In the genomic region with DNA sequence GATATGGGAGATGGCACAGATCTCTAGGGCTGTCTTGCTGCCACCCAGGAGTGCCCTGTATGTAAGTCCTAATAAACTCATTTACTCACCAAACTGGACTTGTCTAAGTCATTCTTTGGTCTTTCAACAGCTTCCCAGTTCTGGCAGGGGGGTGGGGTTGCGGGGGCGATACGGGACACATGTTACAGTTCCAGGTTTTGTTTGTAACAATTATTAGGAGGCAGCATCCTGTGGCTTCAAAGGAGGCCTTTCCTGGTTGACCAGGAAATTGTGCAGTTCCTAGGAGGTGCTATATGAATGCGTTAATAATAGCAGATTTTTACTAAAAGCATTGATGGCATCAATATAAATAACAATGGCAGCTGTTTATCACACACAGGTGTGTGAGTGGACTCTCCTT, we compare ENCODE assay signal across 21 cellular contexts. TPM values are rescaled to one million over a fixed set of nuclear protein-coding genes. Genes with fewer than 3 reads are reported as not detected.
DNase-seq lines count a peak whose midpoint lies in the region; ATAC-seq, FAIRE-seq and TF ChIP-seq lines count a peak whose summit lies in the region.
"Had no signal": no experiment of that assay in that cellular context is flagged by ENCODE, and none has a peak within 500 bp of the region (broad histone marks: within the 10 kb centered on the region; RNA-seq: fewer than 3 reads in every experiment).

No MANE protein-coding gene starts in this region.

- H3K23ac ChIP-seq in IMR-90 (ENCODE audit: low read depth, low read length) (no peak overlapping the region), neuronal stem cell (ENCODE audit: low read depth, low read length, poor library complexity) (no peak overlapping the region)

- H3K18ac ChIP-seq in IMR-90 (ENCODE audit: low read depth, low read length) (no peak overlapping the region), neuronal stem cell (ENCODE audit: low read length) (no peak overlapping the region)

- no peak overlapping the region for H2BK15ac ChIP-seq in IMR-90 (ENCODE audit: low read depth, low read length)
- H2BK15ac ChIP-seq in neuronal stem cell (ENCODE audit: low read length) = peak overlapping the region; percentile 45

- H2BK20ac ChIP-seq in IMR-90 (ENCODE audit: low read depth, low read length) = no peak overlapping the region

- no peak overlapping the region for H3K9ac ChIP-seq in IMR-90 (ENCODE audit: low read depth, low read length)
- no peak overlapping the region for H3K9ac ChIP-seq in neuronal stem cell (ENCODE audit: low read depth, low read length, poor library complexity)
- H3K9ac ChIP-seq in SK-N-SH = no peak overlapping the region
- H3K9ac ChIP-seq: GM23248 had no signal

- no peak overlapping the region for H3K56ac ChIP-seq in IMR-90 (ENCODE audit: extremely low read depth, insufficient read depth, low read length)

- CTCF ChIA-PET in A549 (lab: Yijun Ruan, JAX) = no interaction called here
- CTCF ChIA-PET in IMR-90 (lab: Yijun Ruan, JAX) = interaction anchor here (0.7 kb wide), 1 partner anchor 17 kb away, joined by 3 read pairs; no protein-coding TSS in a partner anchor
- CTCF ChIA-PET in SK-N-SH (lab: Yijun Ruan, JAX) = interaction anchor here (1.4 to 3.4 kb wide), 3 partner anchors 36 to 120 kb away, joined by 4 to 11 read pairs (median 5); no protein-coding TSS in a partner anchor

- H3K79me2 ChIP-seq in SK-N-SH (ENCODE audit: insufficient read depth) = no peaks in the 10 kb centered on the region

- H2AK9ac ChIP-seq in IMR-90 (replicated peaks; ENCODE audit: low read depth, low read length, poor library complexity) = no peak overlapping the region

- H3K4me1 ChIP-seq in A549 = peaks cover 47% of the 10 kb centered on the region
- H3K4me1 ChIP-seq in IMR-90 (ENCODE audit: control insufficient read depth, insufficient read depth, low read length) = peaks cover 3% of the 10 kb centered on the region; the same call in 1 of the 2 replicates
- peaks cover 0 to 8% of the 10 kb centered on the region in 2 donors for H3K4me1 ChIP-seq in neuronal stem cell (ENCODE audit: control insufficient read depth in 2 of 2, insufficient read depth in 1 of 2, low read depth in 1 of 2, low read length in 2 of 2)
- H3K4me1 ChIP-seq in SK-N-SH (ENCODE audit: control insufficient read depth in 1 of 2, insufficient read depth in 2 of 2, low read depth in 1 of 2, low read length in 1 of 2) = no peaks in the 10 kb centered on the region
- H3K4me1 ChIP-seq: BE2C, HAP-1 had no signal

- H2BK5ac ChIP-seq in IMR-90 (ENCODE audit: low read depth, low read length, poor library complexity, severe bottlenecking) (no peak overlapping the region), neuronal stem cell (ENCODE audit: low read length) (no peak overlapping the region)

- H4K5ac ChIP-seq in IMR-90 (ENCODE audit: low read depth, low read length) = no peak overlapping the region

- peaks cover 5% of the 10 kb centered on the region for H3K27me3 ChIP-seq in IMR-90 (ENCODE audit: control insufficient read depth, insufficient read depth, low read length)
- no peaks in the 10 kb centered on the region for H3K27me3 ChIP-seq in bronchial epithelial cell (ENCODE audit: control insufficient read depth, insufficient read depth, low read length)
- H3K27me3 ChIP-seq in neuronal stem cell (ENCODE audit: control insufficient read depth in 3 of 3, insufficient read depth in 3 of 3, low read depth in 1 of 3, low read length in 3 of 3) = no peaks in the 10 kb centered on the region
- H3K27me3 ChIP-seq in SK-N-SH (ENCODE audit: insufficient read depth) = no peaks in the 10 kb centered on the region
- H3K27me3 ChIP-seq: BE2C had no signal

- in situ Hi-C loops in IMR-90 (cut with MboI; ENCODE audit: low sequenced_read_pairs) = no loop called here

- H3F3A ChIP-seq in SK-N-SH (replicated peaks; ENCODE audit: insufficient read depth) = no peaks in the 10 kb centered on the region

- H3K9me1 ChIP-seq in IMR-90 (ENCODE audit: insufficient read depth, low read length) = no peaks in the 10 kb centered on the region

- H4K20me1 ChIP-seq in IMR-90 (ENCODE audit: insufficient read depth, low read length) (no peaks in the 10 kb centered on the region), SK-N-SH (ENCODE audit: insufficient read depth) (no peaks in the 10 kb centered on the region)

- H3K4me2 ChIP-seq in A549 (no peak overlapping the region; the same call in 2 of the 3 replicates), IMR-90 (ENCODE audit: low read depth, low read length) (no peak overlapping the region), neuronal stem cell (ENCODE audit: insufficient read depth, low read length, poor library complexity, severe bottlenecking) (no peak overlapping the region), SK-N-SH (no peak overlapping the region)

- H3K79me1 ChIP-seq in IMR-90 (ENCODE audit: low read depth in 1 of 2, low read length in 2 of 2) = no peaks in the 10 kb centered on the region
- H3K79me1 ChIP-seq in neuronal stem cell (ENCODE audit: low read depth, low read length) = no peaks in the 10 kb centered on the region

- FAIRE-seq in A549 (lab: Jason Lieb, UNC) (no peak), bronchial epithelial cell (lab: Jason Lieb, UNC) (peak; percentile 94)
- FAIRE-seq: D721Med had no signal

- H3K4me3 ChIP-seq in A549 (no peak overlapping the region), IMR-90 (ENCODE audit: insufficient read depth, low read depth, low read length) (no peak overlapping the region), bronchial epithelial cell (ENCODE audit: low read depth, low read length) (no peak overlapping the region), neuronal stem cell (ENCODE audit: low read length in 2 of 2) (no peak overlapping the region), SK-N-SH (ENCODE audit: low read depth in 2 of 2, low read length in 1 of 2) (no peak overlapping the region)
- H3K4me3 ChIP-seq: GM23248, HAP-1 had no signal

- H2AFZ ChIP-seq in IMR-90 (replicated peaks; ENCODE audit: low read length, poor library complexity) = no peak overlapping the region
- no peak overlapping the region for H2AFZ ChIP-seq in neuronal stem cell (ENCODE audit: low read length)
- H2AFZ ChIP-seq in SK-N-SH (ENCODE audit: low read depth) = no peak overlapping the region
- H2AFZ ChIP-seq: GM23248 had no signal

- dilution Hi-C loops in IMR-90 (cut with HindIII; ENCODE audit: low sequenced_read_pairs, unreplicated experiment) = no loop called here

- no peak overlapping the region; the same call in 1 of the 2 replicates for H2AK5ac ChIP-seq in IMR-90 (ENCODE audit: low read depth, low read length)
- H2AK5ac ChIP-seq in neuronal stem cell (ENCODE audit: low read depth, low read length) = peak overlapping the region; percentile 14

- H3K9me2 ChIP-seq in SK-N-SH = no peaks in the 10 kb centered on the region

- H4K91ac ChIP-seq in IMR-90 (ENCODE audit: insufficient read depth, low read depth, low read length) = no peak overlapping the region
- peak overlapping the region; percentile 92 for H4K91ac ChIP-seq in neuronal stem cell (ENCODE audit: low read depth, low read length, poor library complexity)

- no peak for ATAC-seq in A549
- ATAC-seq in IMR-90 (ENCODE audit: low read depth) = no peak
- ATAC-seq in activated CD4-positive, CD25-positive, alpha-beta regulatory T cell treated with anti-CD3 and anti-CD28 coated beads, Interleukin-2, amount 50 U/mL, for 24 hours = no peak

- H2BK120ac ChIP-seq in IMR-90 (ENCODE audit: low read depth, low read length) (no peak overlapping the region), neuronal stem cell (ENCODE audit: low read depth, low read length) (no peak overlapping the region)

- TF ChIP-seq POLR2A in A549 (IDR thresholded peaks at IDR 0.05; ENCODE audit: low read length) = no peak
- TF ChIP-seq POLR2A in IMR-90 (IDR thresholded peaks at IDR 0.05; ENCODE audit: low read depth, low read length) = no peak

- intact Hi-C loops in IMR-90 (cut with micrococcal nuclease) = no loop called here

- peak overlapping the region; percentile 39 to 42; a peak in 3 of 6 replicates for H3K27ac ChIP-seq in A549
- H3K27ac ChIP-seq in IMR-90 (ENCODE audit: insufficient read depth, low read length) = no peak overlapping the region
- H3K27ac ChIP-seq in neuronal stem cell (replicated peaks; ENCODE audit: low read length) = no peak overlapping the region
- H3K27ac ChIP-seq in SK-N-SH (ENCODE audit: low read depth in 2 of 2, low read length in 1 of 2) = no peak overlapping the region
- H3K27ac ChIP-seq: GM23248 had no signal

- H3K36me3 ChIP-seq in IMR-90 (ENCODE audit: control insufficient read depth, insufficient read depth, low read length) (no peaks in the 10 kb centered on the region), bronchial epithelial cell (ENCODE audit: control insufficient read depth, insufficient read depth, low read length) (no peaks in the 10 kb centered on the region), neuronal stem cell (replicated peaks in 1 of 2; ENCODE audit: control insufficient read depth in 2 of 2, insufficient read depth in 2 of 2, low read length in 2 of 2) (no peaks in the 10 kb centered on the region), SK-N-SH (replicated peaks in 1 of 2; ENCODE audit: control insufficient read depth in 1 of 2, insufficient read depth in 2 of 2, low read length in 1 of 2) (no peaks in the 10 kb centered on the region)
- H3K36me3 ChIP-seq: BE2C, HAP-1 had no signal

- POLR2A ChIA-PET in A549 (lab: Yijun Ruan, JAX) = no interaction called here
- POLR2A ChIA-PET in IMR-90 (lab: Charles Lee; ENCODE audit: unreplicated experiment) = no interaction called here
- POLR2A ChIA-PET in SK-N-SH (lab: Yijun Ruan, JAX) = no interaction called here

- H3K9me3 ChIP-seq in A549 (no peaks in the 10 kb centered on the region), IMR-90 (ENCODE audit: control insufficient read depth, insufficient read depth, low read length) (peaks cover 2% of the 10 kb centered on the region; the same call in 1 of the 2 replicates), neuronal stem cell (replicated peaks in 1 of 2; ENCODE audit: control insufficient read depth in 2 of 2, insufficient read depth in 1 of 2, low read depth in 1 of 2, low read length in 2 of 2) (peaks cover 2 to 3% of the 10 kb centered on the region in 2 donors), SK-N-SH (no peaks in the 10 kb centered on the region)
- H3K9me3 ChIP-seq: BE2C, HAP-1 had no signal

- TF ChIP-seq CTCF in A549 (IDR thresholded peaks at IDR 0.05) = no peak
- TF ChIP-seq CTCF in IMR-90 (conservative IDR thresholded peaks at IDR 0.05; ENCODE audit: low read depth, low read length) = no peak
- no peak for TF ChIP-seq CTCF in bronchial epithelial cell (IDR thresholded peaks at IDR 0.05; ENCODE audit: insufficient read depth, low read length, severe bottlenecking)
- TF ChIP-seq CTCF in SK-N-SH (IDR thresholded peaks at IDR 0.05) = no peak

- no peak for TF ChIP-seq EP300 in A549 (IDR thresholded peaks at IDR 0.05)
- no peak for TF ChIP-seq EP300 in SK-N-SH (IDR thresholded peaks at IDR 0.05; ENCODE audit: borderline replicate concordance in 1 of 2, low read depth in 1 of 2, low read length in 1 of 2)

- 91% methylated on average over 4 of the region's 4 CpGs for WGBS in A549 (ENCODE audit: missing lambda C conversion rate)
- no CpG with 5 or more reads among the region's 4 CpGs for WGBS in IMR-90 (ENCODE audit: extremely low coverage in 2 of 2, insufficient read length in 1 of 2), 2 experiments
- WGBS in neuronal stem cell (ENCODE audit: extremely low coverage in 2 of 2, insufficient read length in 2 of 2, insufficient replicate concordance in 1 of 2), 2 donors = no CpG with 5 or more reads among the region's 4 CpGs
- 92% methylated on average over 4 of the region's 4 CpGs for WGBS in SK-N-SH (ENCODE audit: low lambda C conversion rate)

- no peak for TF ChIP-seq RAD21 in A549 (conservative IDR thresholded peaks at IDR 0.05 in 1 of 2, IDR thresholded peaks at IDR 0.05 in 1 of 2)
- no peak for TF ChIP-seq RAD21 in IMR-90 (IDR thresholded peaks at IDR 0.05; ENCODE audit: low read length)
- no peak for TF ChIP-seq RAD21 in SK-N-SH (IDR thresholded peaks at IDR 0.05; ENCODE audit: low read length)

- H2BK12ac ChIP-seq in neuronal stem cell (ENCODE audit: low read length) = no peak overlapping the region

- H3K4ac ChIP-seq in IMR-90 (ENCODE audit: low read depth, low read length) (peak overlapping the region; percentile 27; the same call in 1 of the 2 replicates), neuronal stem cell (ENCODE audit: low read length) (no peak overlapping the region)

- BruUV-seq in IMR-90 (replicated peaks; lab: Mats Ljungman, UMichigan) = no TSS peak

- H4K8ac ChIP-seq in IMR-90 (ENCODE audit: low read depth in 2 of 2, low read length in 2 of 2) (no peak overlapping the region), neuronal stem cell (ENCODE audit: low read depth, low read length) (no peak overlapping the region)

- DNase-seq in A549 (ENCODE audit: low read depth in 1 of 2, low spot score in 1 of 2) = no peak
- no peak for DNase-seq in IMR-90
- DNase-seq in bronchial epithelial cell (ENCODE audit: low read depth) = no peak
- DNase-seq in neuronal stem cell (ENCODE audit: low spot score) = no peak
- no peak for DNase-seq in SK-N-SH
- no peak for DNase-seq in stimulated activated naive CD4-positive, alpha-beta T cell (lab: John Stamatoyannopoulos, UW)
- DNase-seq: ACHN; BE2C; C1 segment of cervical spinal cord; CD4-positive, CD25-positive, alpha-beta regulatory T cell; CD8-positive, alpha-beta memory T cell; COR-L47; DMS79 treated with DMSO at 0.1 percent for 48 hours; GF-D8; GM23248 had no signal

- H3K14ac ChIP-seq in IMR-90 (replicated peaks; ENCODE audit: low read depth, low read length) (no peak overlapping the region; the same call in 1 of the 2 replicates), neuronal stem cell (ENCODE audit: low read length) (no peak overlapping the region)

RNA-seq across cellular contexts. Expression of a gene that starts 42.7 kb away (rescaled TPM):
- polyA plus RNA-seq in A549 (2011; rRNA removed) = 3.4 TPM in 2 replicates
- polyA plus RNA-seq in A549 (2012; cell fraction: cytosol; rRNA removed) = 2.5 and 2.8 TPM in 2 replicates
- 5.8 and 8.3 TPM in 2 replicates for polyA plus RNA-seq in A549 (2012; cell fraction: nucleus; rRNA removed)
- polyA plus RNA-seq in A549 (2017; fragmentation: RNase III; extraction: RNeasy Plus Mini Kit Qiagen cat#74134 plus additional on column Dnase treatment) = 2.1 to 3.0 TPM (median 2.9 TPM) in 3 replicates
- 2.9 and 3.1 TPM in 2 replicates for polyA minus RNA-seq in A549 (2011; rRNA and poly(A)+ RNA removed)
- 1.7 and 2.0 TPM in 2 replicates for total RNA-seq in IMR-90 (2012; rRNA removed)
- 4.1 and 5.1 TPM in 2 replicates for polyA plus RNA-seq in IMR-90 (2012; rRNA removed)
- polyA plus RNA-seq in IMR-90 (2012; cell fraction: cytosol; rRNA removed) = 2.1 and 2.9 TPM in 2 replicates
- polyA plus RNA-seq in IMR-90 (2012; cell fraction: nucleus; rRNA removed; ENCODE audit: low replicate concordance) = 19.8 and 36.5 TPM in 2 replicates
- total RNA-seq in bronchial epithelial cell = 2.6 and 2.9 TPM in 2 replicates
- 19.1 TPM for polyA plus RNA-seq in neuronal stem cell (2013, experiment 1 of 2)
- 19.2 TPM for polyA plus RNA-seq in neuronal stem cell (2013, experiment 2 of 2)
- polyA plus RNA-seq in SK-N-SH (2012; rRNA removed) = 7.4 and 9.7 TPM in 2 replicates
- 2.6 and 3.8 TPM in 2 replicates for polyA plus RNA-seq in SK-N-SH (2012; cell fraction: cytosol; rRNA removed)
- 49.2 and 51.6 TPM in 2 replicates for polyA plus RNA-seq in SK-N-SH (2012; cell fraction: nucleus; rRNA removed)

RNA-seq across cellular contexts. Expression of a gene that starts 46.5 kb away (rescaled TPM):
- polyA plus RNA-seq in A549 (2011; rRNA removed) (0.18 and 0.34 TPM in 2 replicates), A549 (2017; fragmentation: RNase III; extraction: RNeasy Plus Mini Kit Qiagen cat#74134 plus additional on column Dnase treatment) (0.04 to 0.18 TPM (median 0.16 TPM) in 3 replicates), IMR-90 (2012; rRNA removed) (not detected in 2 replicates), SK-N-SH (2012; rRNA removed) (not detected in 2 replicates)
- polyA plus RNA-seq in A549 (2012; cell fraction: cytosol; rRNA removed) = 0.03 and 0.04 TPM in 2 replicates
- polyA plus RNA-seq in A549 (2012; cell fraction: nucleus; rRNA removed) = 0.12 TPM in 1 of 2 replicates, not detected in the other
- not detected in 2 replicates for polyA minus RNA-seq in A549 (2011; rRNA and poly(A)+ RNA removed)
- total RNA-seq in IMR-90 (2012; rRNA removed) (not detected in 2 replicates), bronchial epithelial cell (0.26 and 0.90 TPM in 2 replicates)
- polyA plus RNA-seq in IMR-90 (2012; cell fraction: cytosol; rRNA removed) = not detected in 2 replicates
- 0.03 TPM in 1 of 2 replicates, not detected in the other for polyA plus RNA-seq in IMR-90 (2012; cell fraction: nucleus; rRNA removed; ENCODE audit: low replicate concordance)
- polyA plus RNA-seq in neuronal stem cell (2013, experiment 1 of 2) = 0.31 TPM
- polyA plus RNA-seq in neuronal stem cell (2013, experiment 2 of 2) = 0.40 TPM
- not detected in 2 replicates for polyA plus RNA-seq in SK-N-SH (2012; cell fraction: cytosol; rRNA removed)
- 0.04 TPM in 2 replicates for polyA plus RNA-seq in SK-N-SH (2012; cell fraction: nucleus; rRNA removed)
- total RNA-seq: A172; CD4-positive, CD25-positive, alpha-beta regulatory T cell; CD8-positive, alpha-beta memory T cell; GM23248; H4; HT-29 had no signal
- polyA plus RNA-seq: CD4-positive, CD25-positive, alpha-beta regulatory T cell; CD8-positive, alpha-beta memory T cell; GM23248 had no signal

Comparison
In these comparisons a context has a peak if more than half of its experiments do, and no peak if none do; other contexts are left out.
1. H3K27ac ChIP-seq: peak in A549 (2 of 2); none in IMR-90 (single experiment), neuronal stem cell (single experiment) and SK-N-SH (0 of 2).